Comparison of ENCODE assay signal across 26 cellular contexts in genomic region chr7:88115258-88116195, GRCh38.
DNase-seq lines count a peak whose midpoint lies in the region; ATAC-seq, FAIRE-seq and TF ChIP-seq lines count a peak whose summit lies in the region.
"Had no signal": no experiment of that assay in that cellular context is flagged by ENCODE, and none has a peak within 500 bp of the region (broad histone marks: within the 10 kb centered on the region; RNA-seq: fewer than 3 reads in every experiment).

No MANE protein-coding gene starts in this region.

- H3K4me1 ChIP-seq in kidney (ENCODE audit: control insufficient read depth in 1 of 2, insufficient read depth in 1 of 2, low read depth in 1 of 2, low read length in 2 of 2) (peaks cover 0 to 4% of the 10 kb centered on the region in 2 donors), left ventricle myocardium inferior (peaks cover 37% of the 10 kb centered on the region)
- H3K4me1 ChIP-seq in effector memory CD4-positive, alpha-beta T cell (ENCODE audit: control insufficient read depth, insufficient read depth, low read length, poor library complexity, severe bottlenecking), result no peaks in the 10 kb centered on the region
- H3K4me1 ChIP-seq: pancreas had no signal

- DNase-seq in NCI-H524 treated with DMSO at 0.1 percent for 48 hours (lab: John Stamatoyannopoulos, UW) (peak; percentile 19), fibroblast of gingiva (ENCODE audit: low read depth) (peak; percentile 58), kidney (no peak), left ventricle myocardium inferior (no peak)
- DNase-seq in stimulated activated CD4-positive, alpha-beta T cell treated with anti-CD3 and anti-CD28 coated beads, Interleukin-1b, Interleukin-23, amount 100 ng/mL, for 48 hours, result no peak
- DNase-seq in effector memory CD4-positive, alpha-beta T cell, result no peak
- DNase-seq: activated CD4-positive, alpha-beta T cell treated with anti-CD3 and anti-CD28 coated beads for 4 hours; activated naive CD4-positive, alpha-beta T cell treated with Interleukin-2 at 50 U/mL for 16 hours; activated T-cell treated with anti-CD3 and anti-CD28 coated beads, Interleukin-2, amount 50 U/mL, for 72 hours; amniotic stem cell; brain microvascular endothelial cell; Calu3; effector CD8-positive, alpha-beta T cell; head of caudate nucleus; NCI-H2029; NCI-H226; NCI-H774; pancreas; SK-N-SH; stimulated activated CD4-positive, alpha-beta T cell treated with anti-CD3 and anti-CD28 coated beads, Interleukin-2, amount 100 ng/mL, for 24 hours; T-helper 2 cell had no signal

- no peak for FAIRE-seq in kidney (lab: Jason Lieb, UNC)
- FAIRE-seq: pancreas had no signal

- intact Hi-C loops in kidney (cut with DNase I) (no loop called here), left ventricle myocardium inferior (cut with micrococcal nuclease) (loop anchor here (10.0 kb wide), 1 partner anchor 311 kb away; no protein-coding TSS in a partner anchor)

- peak; percentile 77 for ATAC-seq in GM19324 (IDR thresholded peaks at IDR 0.05; ENCODE audit: low FRiP score, unreplicated experiment)

- H3K27ac ChIP-seq in kidney (ENCODE audit: low read depth in 2 of 2, low read length in 2 of 2) (no peak overlapping the region), left ventricle myocardium inferior (replicated peaks) (no peak overlapping the region)
- H3K27ac ChIP-seq in effector memory CD4-positive, alpha-beta T cell (ENCODE audit: insufficient read depth, low read length, poor library complexity, severe bottlenecking), result no peak overlapping the region
- H3K27ac ChIP-seq: brain microvascular endothelial cell, C4-2B, pancreas had no signal

- no peak overlapping the region for H3K9ac ChIP-seq in kidney (ENCODE audit: low read length in 2 of 2)
- H3K9ac ChIP-seq: SK-N-SH had no signal

- H3K9me3 ChIP-seq in kidney (ENCODE audit: control insufficient read depth in 1 of 2, low read length in 2 of 2) (no peaks in the 10 kb centered on the region), left ventricle myocardium inferior (replicated peaks) (no peaks in the 10 kb centered on the region)
- no peaks in the 10 kb centered on the region for H3K9me3 ChIP-seq in effector memory CD4-positive, alpha-beta T cell (ENCODE audit: control insufficient read depth, low read length)
- H3K9me3 ChIP-seq: HAP-1, pancreas, SK-N-SH had no signal

- H3K27me3 ChIP-seq in left ventricle myocardium inferior (ENCODE audit: low read depth), result no peaks in the 10 kb centered on the region
- H3K27me3 ChIP-seq in effector memory CD4-positive, alpha-beta T cell (replicated peaks; ENCODE audit: control insufficient read depth, insufficient read depth, low read length, poor library complexity, severe bottlenecking), result no peaks in the 10 kb centered on the region
- H3K27me3 ChIP-seq: brain microvascular endothelial cell, pancreas had no signal

- TF ChIP-seq CTCF in kidney (IDR thresholded peaks at IDR 0.05; ENCODE audit: borderline replicate concordance, extremely low read depth, insufficient read depth) (no peak), left ventricle myocardium inferior (IDR thresholded peaks at IDR 0.05; ENCODE audit: borderline replicate concordance) (no peak)

- H3K4me3 ChIP-seq in kidney (ENCODE audit: low read length in 2 of 2), result no peak overlapping the region
- no peak overlapping the region for H3K4me3 ChIP-seq in left ventricle myocardium inferior
- no peak overlapping the region for H3K4me3 ChIP-seq in effector memory CD4-positive, alpha-beta T cell (ENCODE audit: insufficient read depth, low read depth, low read length, poor library complexity, severe bottlenecking)
- H3K4me3 ChIP-seq: HAP-1, lung, pancreas, smooth muscle cell had no signal

- no peaks in the 10 kb centered on the region for H3K36me3 ChIP-seq in kidney (ENCODE audit: control insufficient read depth in 1 of 2, insufficient read depth in 2 of 2, low read length in 2 of 2)
- H3K36me3 ChIP-seq in left ventricle myocardium inferior, result no peaks in the 10 kb centered on the region
- no peaks in the 10 kb centered on the region for H3K36me3 ChIP-seq in effector memory CD4-positive, alpha-beta T cell (ENCODE audit: control insufficient read depth, insufficient read depth, low read length)
- H3K36me3 ChIP-seq: brain microvascular endothelial cell, HAP-1, pancreas had no signal

Comparison
In these comparisons a context has a peak if more than half of its experiments do, and no peak if none do; other contexts are left out.
1. DNase-seq: peak in NCI-H524 treated with DMSO at 0.1 percent for 48 hours (single experiment) and fibroblast of gingiva (single experiment); none in kidney (single experiment), stimulated activated CD4-positive, alpha-beta T cell treated with anti-CD3 and anti-CD28 coated beads, Interleukin-1b, Interleukin-23, amount 100 ng/mL, for 48 hours (single experiment), left ventricle myocardium inferior (single experiment) and effector memory CD4-positive, alpha-beta T cell (0 of 3).